ENCODE assay signal across 5 cellular contexts in the genomic region with DNA sequence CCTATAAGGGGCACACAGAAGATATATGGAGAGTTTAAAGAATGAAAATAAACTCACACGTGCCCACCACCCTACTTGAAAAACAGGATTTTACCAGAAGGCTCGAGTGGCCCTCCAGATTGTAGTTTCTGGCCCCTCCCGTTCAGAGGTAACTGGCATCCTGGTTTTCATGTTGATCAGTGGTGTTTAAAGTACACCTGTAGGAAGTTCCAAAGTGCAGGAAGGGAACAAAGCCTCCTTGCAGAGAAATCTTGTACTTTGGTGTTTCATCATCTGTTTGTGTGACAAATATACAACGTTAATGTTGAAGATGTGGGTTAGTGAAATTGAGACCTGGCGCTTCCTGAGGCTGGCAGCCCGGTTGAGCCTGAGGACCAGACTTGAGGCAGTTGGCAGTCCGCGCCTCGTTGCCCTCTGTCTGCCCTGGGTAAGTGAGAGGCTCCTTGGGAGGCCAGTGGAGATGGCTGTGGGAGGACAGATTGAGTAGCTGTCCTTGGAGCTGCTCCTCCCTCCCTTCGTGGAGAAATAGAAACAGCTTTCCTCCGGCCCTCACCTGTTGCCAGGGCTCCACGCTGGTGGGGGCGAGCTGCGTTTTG. TPM values are rescaled to one million over a fixed set of nuclear protein-coding genes. Genes with fewer than 3 reads are reported as not detected.
"Had no signal": no experiment of that assay in that cellular context is flagged by ENCODE, and none has a peak within 500 bp of the region (broad histone marks: within the 10 kb centered on the region; RNA-seq: fewer than 3 reads in every experiment).

No MANE protein-coding gene starts in this region.

RNA-seq across cellular contexts. Expression of gene CEMP1, which starts 19.2 kb away (rescaled TPM):
- total RNA-seq: HT1080, K562, M059J, SK-MEL-5 had no signal
- polyA plus RNA-seq: SK-N-SH had no signal
